15 cellular contexts compared by ENCODE assay signal in the genomic region with DNA sequence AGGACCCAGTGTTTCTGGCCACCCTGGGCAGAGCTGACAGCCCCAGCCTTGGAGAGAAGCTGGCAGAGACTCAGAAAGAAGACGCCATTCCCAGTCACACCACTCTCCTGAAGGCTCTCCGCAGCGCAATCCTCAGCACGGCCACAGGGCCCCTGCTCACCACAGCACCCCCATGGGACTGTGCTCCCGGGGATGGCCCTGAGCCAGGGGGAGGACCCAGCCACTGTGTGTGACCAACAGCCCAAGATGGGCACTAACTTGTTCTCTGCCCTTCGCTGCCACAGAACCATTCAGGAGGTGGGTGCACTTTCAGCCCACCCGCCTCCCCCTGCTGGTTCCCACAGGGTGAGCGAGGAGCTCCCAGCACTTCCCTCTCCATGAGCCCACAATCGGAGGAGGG. TPM values are rescaled to one million over a fixed set of nuclear protein-coding genes. Genes with fewer than 3 reads are reported as not detected.
A peak's percentile ranks its signal among the peaks of the same experiment; 100 is the strongest.
DNase-seq lines count a peak whose midpoint lies in the region; ATAC-seq and TF ChIP-seq lines count a peak whose summit lies in the region.
"Had no signal": no experiment of that assay in that cellular context is flagged by ENCODE, and none has a peak within 500 bp of the region (broad histone marks: within the 10 kb centered on the region; RNA-seq: fewer than 3 reads in every experiment).

No MANE protein-coding gene starts in this region.

- H3K27ac ChIP-seq in foreskin keratinocyte = no peak overlapping the region
- H3K27ac ChIP-seq: lower lobe of right lung had no signal

- no TSS peak for BruUV-seq in Caco-2 (replicated peaks; lab: Mats Ljungman, UMichigan)

- H3K36me3 ChIP-seq in Caco-2 (ENCODE audit: control insufficient read depth, insufficient read depth, low read length) (no peaks in the 10 kb centered on the region; the same call in 1 of the 2 replicates), NT2/D1 (ENCODE audit: insufficient read depth, insufficient read length, low read length) (no peaks in the 10 kb centered on the region)
- H3K36me3 ChIP-seq: lower lobe of right lung had no signal

- H3K4me1 Mint-ChIP-seq in Caco-2 (ENCODE audit: low read depth, unreplicated experiment) (peaks cover 6% of the 10 kb centered on the region), neural crest cell (peaks cover 28% of the 10 kb centered on the region)

- peaks cover 5% of the 10 kb centered on the region for H3K36me3 Mint-ChIP-seq in Caco-2 (ENCODE audit: insufficient read depth, unreplicated experiment)
- H3K36me3 Mint-ChIP-seq in neural crest cell (ENCODE audit: low read depth) = no peaks in the 10 kb centered on the region

- H3K9me3 ChIP-seq in Caco-2 = no peaks in the 10 kb centered on the region
- no peaks in the 10 kb centered on the region for H3K9me3 ChIP-seq in NT2/D1 (ENCODE audit: insufficient read depth, low read length)
- H3K9me3 ChIP-seq: lower lobe of right lung had no signal

- H3K4me1 ChIP-seq in Caco-2 (peaks cover 22% of the 10 kb centered on the region), NT2/D1 (ENCODE audit: insufficient read depth, insufficient read length) (peaks cover 48% of the 10 kb centered on the region), foreskin keratinocyte (peaks cover 12% of the 10 kb centered on the region)

- DNase-seq in Caco-2 (peak in 1 of 2 experiments; percentile 17), NT2/D1 (ENCODE audit: low read depth, low spot score) (no peak), epithelial cell of esophagus (ENCODE audit: low read depth) (no peak), neural crest cell (ENCODE audit: low read depth, low spot score) (no peak), foreskin keratinocyte (no peak), NCI-H2171 (lab: John Stamatoyannopoulos, UW) (no peak)
- DNase-seq: activated T-cell treated with anti-CD3 and anti-CD28 coated beads, Interleukin-2, amount 50 U/mL, for 72 hours; CD4-positive, alpha-beta T cell; foreskin melanocyte; lower lobe of right lung; NCI-H1105 treated with DMSO at 0.1 percent for 48 hours; posterior cingulate gyrus had no signal

- no peaks in the 10 kb centered on the region for H3K9me3 Mint-ChIP-seq in Caco-2 (ENCODE audit: unreplicated experiment)
- H3K9me3 Mint-ChIP-seq in neural crest cell = no peaks in the 10 kb centered on the region
- H3K9me3 Mint-ChIP-seq: activated T-cell treated with anti-CD3 and anti-CD28 coated beads, Interleukin-2, amount 50 U/mL, for 72 hours; CD4-positive, alpha-beta T cell; central memory CD8-positive, alpha-beta T cell had no signal

- POLR2A ChIA-PET in Caco-2 (lab: Charles Lee) = no interaction called here

- TF ChIP-seq CTCF in Caco-2 (IDR thresholded peaks at IDR 0.05; ENCODE audit: insufficient read depth in 1 of 2, low read depth in 1 of 2, low read length in 1 of 2, severe bottlenecking in 1 of 2, unreplicated experiment in 1 of 2) (no peak), epithelial cell of esophagus (IDR thresholded peaks at IDR 0.05; ENCODE audit: insufficient read depth, low read depth, low read length, missing control alignments) (peak; percentile 7), neural crest cell (conservative IDR thresholded peaks at IDR 0.05) (peak; percentile 36), foreskin keratinocyte (conservative IDR thresholded peaks at IDR 0.05) (no peak)

- H3K27me3 Mint-ChIP-seq in Caco-2 (ENCODE audit: insufficient read depth, unreplicated experiment) = no peaks in the 10 kb centered on the region
- peaks cover 3% of the 10 kb centered on the region for H3K27me3 Mint-ChIP-seq in neural crest cell (ENCODE audit: low read depth)
- H3K27me3 Mint-ChIP-seq: CD4-positive, alpha-beta T cell; central memory CD8-positive, alpha-beta T cell had no signal

- no peak for ATAC-seq in foreskin keratinocyte
- no peak for ATAC-seq in HG03457 (IDR thresholded peaks at IDR 0.05; ENCODE audit: unreplicated experiment)
- ATAC-seq in HG02623 (IDR thresholded peaks at IDR 0.05; ENCODE audit: unreplicated experiment) = no peak
- ATAC-seq: activated T-cell treated with anti-CD3 and anti-CD28 coated beads, Interleukin-2, amount 50 U/mL, for 72 hours had no signal

- CTCF ChIA-PET in Caco-2 (lab: Charles Lee) = interaction anchor here (1.0 to 2.3 kb wide), 2 partner anchors 15 to 63 kb away, joined by 3 to 15 read pairs; no protein-coding TSS in a partner anchor

- peak overlapping the region; percentile 56 for H3K9ac ChIP-seq in NT2/D1 (ENCODE audit: insufficient read length, low read depth)

- H3K4me3 Mint-ChIP-seq in Caco-2 (ENCODE audit: unreplicated experiment) (no peak overlapping the region), neural crest cell (no peak overlapping the region)
- H3K4me3 Mint-ChIP-seq: activated T-cell treated with anti-CD3 and anti-CD28 coated beads, Interleukin-2, amount 50 U/mL, for 72 hours; CD4-positive, alpha-beta T cell; central memory CD8-positive, alpha-beta T cell had no signal

- H3K27ac Mint-ChIP-seq in Caco-2 (ENCODE audit: unreplicated experiment) = peak overlapping the region; percentile 71
- no peak overlapping the region for H3K27ac Mint-ChIP-seq in neural crest cell (ENCODE audit: unreplicated experiment)
- H3K27ac Mint-ChIP-seq: activated T-cell treated with anti-CD3 and anti-CD28 coated beads, Interleukin-2, amount 50 U/mL, for 72 hours; CD4-positive, alpha-beta T cell had no signal

- no peaks in the 10 kb centered on the region for H3K27me3 ChIP-seq in Caco-2 (replicated peaks; ENCODE audit: control insufficient read depth, insufficient read depth, low read length)
- no peaks in the 10 kb centered on the region for H3K27me3 ChIP-seq in NT2/D1 (ENCODE audit: insufficient read depth, insufficient read length)
- no peaks in the 10 kb centered on the region for H3K27me3 ChIP-seq in foreskin keratinocyte

- intact Hi-C loops in Caco-2 (cut with micrococcal nuclease; ENCODE audit: unreplicated experiment) = loop anchor here (5.0 kb wide), 1 partner anchor 39 kb away; no protein-coding TSS in a partner anchor

- H3K4me3 ChIP-seq in Caco-2 (ENCODE audit: low read depth, low read length) (no peak overlapping the region), NT2/D1 (ENCODE audit: insufficient read length, low read depth) (no peak overlapping the region), epithelial cell of esophagus (ENCODE audit: low read length) (no peak overlapping the region)
- H3K4me3 ChIP-seq: lower lobe of right lung had no signal

RNA-seq across cellular contexts. Expression of gene CCNK, which starts 57.1 kb away (rescaled TPM):
- total RNA-seq in Caco-2 (2022) (95.4 and 104 TPM in 2 replicates), neural crest cell (69.6 and 71.8 TPM in 2 replicates), foreskin keratinocyte (41.3 and 47.5 TPM in 2 replicates)
- 24.8 and 27.6 TPM in 2 replicates for polyA plus RNA-seq in foreskin keratinocyte

RNA-seq across cellular contexts. Expression of gene SETD3, which starts 57.6 kb away (rescaled TPM):
- total RNA-seq in Caco-2 (2022) (74.3 and 76.2 TPM in 2 replicates), neural crest cell (33.1 and 36.1 TPM in 2 replicates), foreskin keratinocyte (54.1 and 58.8 TPM in 2 replicates)
- 24.3 and 30.3 TPM in 2 replicates for polyA plus RNA-seq in foreskin keratinocyte

Comparison
In these comparisons a context has a peak if more than half of its experiments do, and no peak if none do; other contexts are left out.
1. CTCF ChIP-seq: peak in epithelial cell of esophagus (single experiment) and neural crest cell (single experiment); none in Caco-2 (0 of 2) and foreskin keratinocyte (single experiment).